In the genomic region with DNA sequence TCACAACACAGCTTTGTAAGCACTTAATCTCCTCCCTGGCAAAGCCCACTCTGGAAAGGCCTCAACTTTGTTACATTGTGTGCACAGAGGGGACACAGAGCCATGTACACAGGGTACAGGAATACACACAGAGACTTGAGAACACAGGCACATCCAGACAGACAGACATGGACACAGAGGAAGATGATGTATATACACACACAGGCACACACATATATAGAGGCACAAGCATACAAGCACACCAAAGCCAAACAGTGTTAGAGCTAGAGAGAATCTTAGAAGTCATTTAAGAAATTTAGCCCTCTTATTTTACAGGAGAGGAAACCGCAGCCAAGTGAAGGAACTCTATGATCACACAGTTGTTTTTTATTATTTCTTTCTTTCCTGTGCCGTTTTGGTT, we compare ENCODE assay signal across 16 cellular contexts. TPM values are rescaled to one million over a fixed set of nuclear protein-coding genes. Genes with fewer than 3 reads are reported as not detected.
DNase-seq lines count a peak whose midpoint lies in the region; ATAC-seq and TF ChIP-seq lines count a peak whose summit lies in the region.
"Had no signal": no experiment of that assay in that cellular context is flagged by ENCODE, and none has a peak within 500 bp of the region (broad histone marks: within the 10 kb centered on the region; RNA-seq: fewer than 3 reads in every experiment).

No MANE protein-coding gene starts in this region.

- peak; percentile 13 for ATAC-seq in Right ventricle myocardium superior (ENCODE audit: poor library complexity)
- ATAC-seq in heart left ventricle, result no peak
- peak; percentile 48 to 59 for ATAC-seq in naive thymus-derived CD8-positive, alpha-beta T cell
- no peak for ATAC-seq in activated CD8-positive, alpha-beta memory T cell treated with anti-CD3 and anti-CD28 coated beads, Interleukin-2, amount 10 ng/mL, durations not matched to agents 7 days and 5 days
- ATAC-seq in GM18867 (IDR thresholded peaks at IDR 0.05; ENCODE audit: unreplicated experiment), result no peak

- CTCF ChIA-PET in activated CD8-positive, alpha-beta memory T cell treated with anti-CD3 and anti-CD28 coated beads, Interleukin-2, amount 10 ng/mL, durations not matched to agents 7 days and 5 days (lab: Charles Lee), result interaction anchor here (1.0 to 6.7 kb wide), 5 partner anchors 12 to 233 kb away, joined by 3 to 31 read pairs (median 3); a partner anchor contains a TSS

- 66 to 74% (median 68%) methylated on average over 2 of the region's 2 CpGs for WGBS in heart left ventricle, 4 donors
- 19 to 25% methylated on average over 2 of the region's 2 CpGs for WGBS in esophagus squamous epithelium, 2 donors
- 37% methylated on average over 2 of the region's 2 CpGs for WGBS in urinary bladder

- no peak overlapping the region for H3K4me3 ChIP-seq in heart left ventricle
- no peak overlapping the region for H3K4me3 ChIP-seq in esophagus squamous epithelium
- H3K4me3 ChIP-seq in urinary bladder (ENCODE audit: low read depth, low read length), result no peak overlapping the region

- DNase-seq in Right ventricle myocardium superior, result no peak
- DNase-seq in heart left ventricle, result no peak
- no peak for DNase-seq in esophagus squamous epithelium (lab: John Stamatoyannopoulos, UW)
- no peak for DNase-seq in naive thymus-derived CD8-positive, alpha-beta T cell
- no peak for DNase-seq in activated CD8-positive, alpha-beta memory T cell treated with anti-CD3 and anti-CD28 coated beads, Interleukin-2, amount 10 ng/mL, durations not matched to agents 7 days and 5 days
- no peak for DNase-seq in COLO829 (ENCODE audit: low spot score)
- DNase-seq: activated CD4-positive, alpha-beta memory T cell treated with anti-CD3 and anti-CD28 coated beads, Interleukin-2, amount 10 ng/mL, durations not matched to agents 7 days and 5 days; activated gamma-delta T cell; Calu3; central memory CD4-positive, alpha-beta T cell; NCI-H1092 treated with DMSO at 0.1 percent for 48 hours; T-helper 9 cell had no signal

- H3K4me1 Mint-ChIP-seq in naive thymus-derived CD8-positive, alpha-beta T cell, result peaks cover 20 to 61% (median 40%) of the 10 kb centered on the region in 4 donors
- H3K4me1 Mint-ChIP-seq in activated CD8-positive, alpha-beta memory T cell treated with anti-CD3 and anti-CD28 coated beads, Interleukin-2, amount 10 ng/mL, durations not matched to agents 7 days and 5 days, result no peaks in the 10 kb centered on the region
- H3K4me1 Mint-ChIP-seq: activated CD4-positive, alpha-beta memory T cell treated with anti-CD3 and anti-CD28 coated beads, Interleukin-2, amount 10 ng/mL, durations not matched to agents 7 days and 5 days had no signal

- intact Hi-C loops in Right ventricle myocardium superior (cut with DNase I) (no loop called here), heart left ventricle (cut with DNase I) (no loop called here), esophagus squamous epithelium (cut with DNase I) (no loop called here)

- H3K36me3 ChIP-seq in heart left ventricle (no peaks in the 10 kb centered on the region), esophagus squamous epithelium (no peaks in the 10 kb centered on the region), urinary bladder (ENCODE audit: insufficient read depth) (no peaks in the 10 kb centered on the region)

- TF ChIP-seq CTCF in heart left ventricle (IDR thresholded peaks at IDR 0.05) (no peak), esophagus squamous epithelium (IDR thresholded peaks at IDR 0.05) (no peak)

- peak overlapping the region; percentile 20 to 92 (median 76) for H3K27ac Mint-ChIP-seq in naive thymus-derived CD8-positive, alpha-beta T cell
- no peak overlapping the region for H3K27ac Mint-ChIP-seq in activated CD8-positive, alpha-beta memory T cell treated with anti-CD3 and anti-CD28 coated beads, Interleukin-2, amount 10 ng/mL, durations not matched to agents 7 days and 5 days
- H3K27ac Mint-ChIP-seq: activated CD4-positive, alpha-beta memory T cell treated with anti-CD3 and anti-CD28 coated beads, Interleukin-2, amount 10 ng/mL, durations not matched to agents 7 days and 5 days; natural killer cell treated with Interleukin-12 subunit alpha and Interleukin-12 subunit beta and Interleukin-15 and Interleukin-18, amount 100 ng/mL, for 72 hours had no signal

- peaks cover 0 to 7% (median 0%) of the 10 kb centered on the region in 12 donors for H3K9me3 ChIP-seq in heart left ventricle
- no peaks in the 10 kb centered on the region for H3K9me3 ChIP-seq in esophagus squamous epithelium

- no peaks in the 10 kb centered on the region for H3K9me3 Mint-ChIP-seq in naive thymus-derived CD8-positive, alpha-beta T cell
- H3K9me3 Mint-ChIP-seq in activated CD8-positive, alpha-beta memory T cell treated with anti-CD3 and anti-CD28 coated beads, Interleukin-2, amount 10 ng/mL, durations not matched to agents 7 days and 5 days (ENCODE audit: low read depth), result no peaks in the 10 kb centered on the region
- H3K9me3 Mint-ChIP-seq: activated CD4-positive, alpha-beta memory T cell treated with anti-CD3 and anti-CD28 coated beads, Interleukin-2, amount 10 ng/mL, durations not matched to agents 7 days and 5 days; natural killer cell treated with Interleukin-12 subunit alpha and Interleukin-12 subunit beta and Interleukin-15 and Interleukin-18, amount 100 ng/mL, for 72 hours had no signal

- peaks cover 0 to 17% (median 4%) of the 10 kb centered on the region in 5 donors for H3K27me3 Mint-ChIP-seq in naive thymus-derived CD8-positive, alpha-beta T cell
- H3K27me3 Mint-ChIP-seq in activated CD8-positive, alpha-beta memory T cell treated with anti-CD3 and anti-CD28 coated beads, Interleukin-2, amount 10 ng/mL, durations not matched to agents 7 days and 5 days, result peaks cover 49% of the 10 kb centered on the region

- H3K36me3 Mint-ChIP-seq in naive thymus-derived CD8-positive, alpha-beta T cell, result peaks cover 0 to 8% (median 0%) of the 10 kb centered on the region in 3 donors
- H3K36me3 Mint-ChIP-seq in activated CD8-positive, alpha-beta memory T cell treated with anti-CD3 and anti-CD28 coated beads, Interleukin-2, amount 10 ng/mL, durations not matched to agents 7 days and 5 days, result no peaks in the 10 kb centered on the region
- H3K36me3 Mint-ChIP-seq: natural killer cell treated with Interleukin-12 subunit alpha and Interleukin-12 subunit beta and Interleukin-15 and Interleukin-18, amount 100 ng/mL, for 72 hours had no signal

- peak overlapping the region; percentile 2 to 71 (median 46) for H3K4me3 Mint-ChIP-seq in naive thymus-derived CD8-positive, alpha-beta T cell
- no peak overlapping the region for H3K4me3 Mint-ChIP-seq in activated CD8-positive, alpha-beta memory T cell treated with anti-CD3 and anti-CD28 coated beads, Interleukin-2, amount 10 ng/mL, durations not matched to agents 7 days and 5 days
- H3K4me3 Mint-ChIP-seq: activated CD4-positive, alpha-beta memory T cell treated with anti-CD3 and anti-CD28 coated beads, Interleukin-2, amount 10 ng/mL, durations not matched to agents 7 days and 5 days; natural killer cell treated with Interleukin-12 subunit alpha and Interleukin-12 subunit beta and Interleukin-15 and Interleukin-18, amount 100 ng/mL, for 72 hours had no signal

- no peak for TF ChIP-seq POLR2A in heart left ventricle (IDR thresholded peaks at IDR 0.05)
- TF ChIP-seq POLR2A in esophagus squamous epithelium (IDR thresholded peaks at IDR 0.05), result no peak

- H3K4me1 ChIP-seq in heart left ventricle (peaks cover 0 to 10% (median 2%) of the 10 kb centered on the region in 12 donors), esophagus squamous epithelium (peaks cover 25 to 100% (median 84%) of the 10 kb centered on the region in 3 donors), urinary bladder (ENCODE audit: insufficient read depth) (no peaks in the 10 kb centered on the region)

- POLR2A ChIA-PET in naive thymus-derived CD8-positive, alpha-beta T cell (lab: Charles Lee), result interaction anchor here (0.8 to 1.9 kb wide), 3 partner anchors 20 to 25 kb away, joined by 3 to 7 read pairs (median 6); no protein-coding TSS in a partner anchor

- H3K27me3 ChIP-seq in heart left ventricle, result peaks cover 0 to 15% (median 0%) of the 10 kb centered on the region in 9 donors
- H3K27me3 ChIP-seq in esophagus squamous epithelium, result peaks cover 0 to 9% (median 0%) of the 10 kb centered on the region in 4 donors

- H3K27ac ChIP-seq in heart left ventricle (peak overlapping the region in 1 of 12 donors; percentile 73), esophagus squamous epithelium (peak overlapping the region; percentile 74 to 90 (median 83)), urinary bladder (ENCODE audit: low read depth) (peak overlapping the region; percentile 65)

RNA-seq across cellular contexts. Expression of a gene that starts 6.4 kb away (rescaled TPM):
- total RNA-seq in Right ventricle myocardium superior (1.2 TPM), heart left ventricle (10 to 100 TPM in 1 of 9 donors, 1 to 10 TPM in 7, under 1 TPM in 1; 0.83 to 10.2 (median 2.2) TPM), esophagus squamous epithelium (10 to 100 TPM; 29.1 to 61.0 (median 35.2) TPM), urinary bladder (13.2 TPM)
- polyA plus RNA-seq in heart left ventricle (1 to 10 TPM; 3.4 to 4.4 TPM), urinary bladder (48.6 TPM)
- total RNA-seq in naive thymus-derived CD8-positive, alpha-beta T cell, result 10 to 100 TPM; 15.0 to 15.2 TPM
- 10 to 100 TPM; 10.0 to 30.1 (median 13.4) TPM for polyA plus RNA-seq in naive thymus-derived CD8-positive, alpha-beta T cell
- total RNA-seq in activated CD8-positive, alpha-beta memory T cell treated with anti-CD3 and anti-CD28 coated beads, Interleukin-2, amount 10 ng/mL, durations not matched to agents 7 days and 5 days, result not detected
- total RNA-seq: activated CD4-positive, alpha-beta memory T cell treated with anti-CD3 and anti-CD28 coated beads, Interleukin-2, amount 10 ng/mL, durations not matched to agents 7 days and 5 days; Calu3; natural killer cell treated with Interleukin-12 subunit alpha and Interleukin-12 subunit beta and Interleukin-15 and Interleukin-18, amount 100 ng/mL, for 72 hours had no signal

RNA-seq across cellular contexts. Expression of a gene that starts 20.2 kb away (rescaled TPM):
- total RNA-seq in Right ventricle myocardium superior, result 94.8 TPM
- total RNA-seq in heart left ventricle, result 100 to 1,000 TPM in 6 of 9 donors, 10 to 100 TPM in 3; 30.1 to 151 (median 121) TPM
- 10 to 100 TPM; 83.0 to 95.0 TPM for polyA plus RNA-seq in heart left ventricle
- 100 to 1,000 TPM in 1 of 4 donors, 10 to 100 TPM in 3; 48.7 to 111 (median 66.7) TPM for total RNA-seq in esophagus squamous epithelium
- 100 to 1,000 TPM; 271 TPM for total RNA-seq in naive thymus-derived CD8-positive, alpha-beta T cell
- polyA plus RNA-seq in naive thymus-derived CD8-positive, alpha-beta T cell, result 10 to 100 TPM; 15.0 to 20.2 (median 19.9) TPM
- total RNA-seq in urinary bladder, result 129 TPM
- polyA plus RNA-seq in urinary bladder, result 134 TPM
- 100 to 1,000 TPM; 333 to 366 TPM for total RNA-seq in activated CD8-positive, alpha-beta memory T cell treated with anti-CD3 and anti-CD28 coated beads, Interleukin-2, amount 10 ng/mL, durations not matched to agents 7 days and 5 days

RNA-seq across cellular contexts. Expression of a gene that starts 28.4 kb away (rescaled TPM):
- total RNA-seq in Right ventricle myocardium superior (not detected), heart left ventricle (not detected), esophagus squamous epithelium (not detected), urinary bladder (not detected)
- polyA plus RNA-seq in heart left ventricle (under 1 TPM in 1 of 2 donors, not detected in 1; 0.19 TPM), urinary bladder (not detected)
- under 1 TPM in 1 of 2 experiments, not detected in 1; 0.38 TPM for total RNA-seq in naive thymus-derived CD8-positive, alpha-beta T cell
- polyA plus RNA-seq in naive thymus-derived CD8-positive, alpha-beta T cell, result 1 to 10 TPM in 1 of 3 donors, under 1 TPM in 2; 0.20 to 2.1 (median 0.67) TPM
- total RNA-seq in activated CD8-positive, alpha-beta memory T cell treated with anti-CD3 and anti-CD28 coated beads, Interleukin-2, amount 10 ng/mL, durations not matched to agents 7 days and 5 days, result not detected
- total RNA-seq: activated CD4-positive, alpha-beta memory T cell treated with anti-CD3 and anti-CD28 coated beads, Interleukin-2, amount 10 ng/mL, durations not matched to agents 7 days and 5 days; Calu3; natural killer cell treated with Interleukin-12 subunit alpha and Interleukin-12 subunit beta and Interleukin-15 and Interleukin-18, amount 100 ng/mL, for 72 hours; NCI-H460 had no signal

RNA-seq across cellular contexts. Expression of a gene that starts 36.0 kb away (rescaled TPM):
- total RNA-seq in Right ventricle myocardium superior, result 0.11 TPM
- total RNA-seq in heart left ventricle, result under 1 TPM in 4 of 9 donors, not detected in 5; 0.10 to 0.28 (median 0.12) TPM
- polyA plus RNA-seq in heart left ventricle, result under 1 TPM in 1 of 2 donors, not detected in 1; 0.06 TPM
- not detected for total RNA-seq in esophagus squamous epithelium
- total RNA-seq in naive thymus-derived CD8-positive, alpha-beta T cell, result under 1 TPM; 0.33 to 0.36 TPM
- polyA plus RNA-seq in naive thymus-derived CD8-positive, alpha-beta T cell, result not detected
- total RNA-seq in urinary bladder, result not detected
- 0.09 TPM for polyA plus RNA-seq in urinary bladder
- total RNA-seq in activated CD8-positive, alpha-beta memory T cell treated with anti-CD3 and anti-CD28 coated beads, Interleukin-2, amount 10 ng/mL, durations not matched to agents 7 days and 5 days, result not detected
- total RNA-seq: activated CD4-positive, alpha-beta memory T cell treated with anti-CD3 and anti-CD28 coated beads, Interleukin-2, amount 10 ng/mL, durations not matched to agents 7 days and 5 days; Calu3; natural killer cell treated with Interleukin-12 subunit alpha and Interleukin-12 subunit beta and Interleukin-15 and Interleukin-18, amount 100 ng/mL, for 72 hours; NCI-H460 had no signal

RNA-seq across cellular contexts. Expression of a gene that starts 57.6 kb away (rescaled TPM):
- total RNA-seq in Right ventricle myocardium superior, result 22.3 TPM
- total RNA-seq in heart left ventricle, result 10 to 100 TPM in 5 of 9 donors, 1 to 10 TPM in 4; 8.2 to 78.7 (median 13.0) TPM
- 10 to 100 TPM in 1 of 2 donors, 1 to 10 TPM in 1; 7.6 to 12.2 TPM for polyA plus RNA-seq in heart left ventricle
- 1 to 10 TPM in 2 of 4 donors, under 1 TPM in 2; 0.34 to 1.5 (median 0.89) TPM for total RNA-seq in esophagus squamous epithelium
- total RNA-seq in naive thymus-derived CD8-positive, alpha-beta T cell, result under 1 TPM; 0.38 to 0.57 TPM
- under 1 TPM in 1 of 3 donors, not detected in 2; 0.06 TPM for polyA plus RNA-seq in naive thymus-derived CD8-positive, alpha-beta T cell
- total RNA-seq in urinary bladder, result 0.69 TPM
- polyA plus RNA-seq in urinary bladder, result 3.0 TPM
- total RNA-seq in activated CD8-positive, alpha-beta memory T cell treated with anti-CD3 and anti-CD28 coated beads, Interleukin-2, amount 10 ng/mL, durations not matched to agents 7 days and 5 days, result under 1 TPM in 1 of 2 experiments, not detected in 1; 0.37 TPM

Comparison
In these comparisons a context has a peak if more than half of its experiments do, and no peak if none do; other contexts are left out.
1. ATAC-seq: peak in Right ventricle myocardium superior (single experiment) and naive thymus-derived CD8-positive, alpha-beta T cell (2 of 2); none in heart left ventricle (0 of 4), activated CD8-positive, alpha-beta memory T cell treated with anti-CD3 and anti-CD28 coated beads, Interleukin-2, amount 10 ng/mL, durations not matched to agents 7 days and 5 days (single experiment) and GM18867 (single experiment).